27 cellular contexts compared by ENCODE assay signal in genomic region chr1:220841293-220841692, GRCh38. TPM values are rescaled to one million over a fixed set of nuclear protein-coding genes. Genes with fewer than 3 reads are reported as not detected.
DNase-seq lines count a peak whose midpoint lies in the region; ATAC-seq and TF ChIP-seq lines count a peak whose summit lies in the region.
"Had no signal": no experiment of that assay in that cellular context is flagged by ENCODE, and none has a peak within 500 bp of the region (broad histone marks: within the 10 kb centered on the region; RNA-seq: fewer than 3 reads in every experiment).

No MANE protein-coding gene starts in this region.

- H3K9me3 Mint-ChIP-seq in HFFc6, result no peaks in the 10 kb centered on the region
- H3K9me3 Mint-ChIP-seq: activated T-cell treated with anti-CD3 and anti-CD28 coated beads, Interleukin-2, amount 50 U/mL, for 24 hours had no signal

- no peak overlapping the region for H3K27ac ChIP-seq in SJCRH30
- no peak overlapping the region for H3K27ac ChIP-seq in substantia nigra (ENCODE audit: low read depth, low read length, poor library complexity, severe bottlenecking)
- H3K27ac ChIP-seq in adrenal gland, result no peak overlapping the region
- H3K27ac ChIP-seq: 22Rv1; BLaER1 treated with 17β-estradiol and CSF1 and Interleukin-3, amounts not matched to agents 10 nM and 100 nM; suprapubic skin; uterus had no signal

- no peak overlapping the region for H3K4me3 Mint-ChIP-seq in HFFc6
- H3K4me3 Mint-ChIP-seq: activated T-cell treated with anti-CD3 and anti-CD28 coated beads, Interleukin-2, amount 50 U/mL, for 24 hours; memory B cell; naive thymus-derived CD4-positive, alpha-beta T cell had no signal

- H3K27me3 ChIP-seq in SJCRH30, result no peaks in the 10 kb centered on the region
- H3K27me3 ChIP-seq in adrenal gland, result no peaks in the 10 kb centered on the region
- H3K27me3 ChIP-seq: BLaER1 treated with 17β-estradiol and CSF1 and Interleukin-3, amounts not matched to agents 10 nM and 100 nM; suprapubic skin; uterus had no signal

- TF ChIP-seq CTCF in HFFc6 (IDR thresholded peaks at IDR 0.05) (peak; percentile 30; the same call in 1 of the 2 replicates), adrenal gland (IDR thresholded peaks at IDR 0.05) (no peak)

- peak; percentile 82 for ATAC-seq in left lobe of liver
- ATAC-seq: naive thymus-derived CD4-positive, alpha-beta T cell; right cardiac atrium had no signal

- DNase-seq in DMS 273 (lab: John Stamatoyannopoulos, UW; ENCODE audit: unreplicated experiment) (peak; percentile 37), DMS 273 treated with DMSO at 0.1 percent for 48 hours (lab: John Stamatoyannopoulos, UW) (no peak), HFFc6 (no peak), SJCRH30 (peak; percentile 20 to 44), left lobe of liver (ENCODE audit: low spot score) (no peak), substantia nigra (lab: John Stamatoyannopoulos, UW) (no peak), adrenal gland (no peak)
- DNase-seq in stimulated activated CD4-positive, alpha-beta T cell treated with anti-CD3 and anti-CD28 coated beads, Interleukin-2, amount 100 ng/mL, for 48 hours, result no peak
- DNase-seq: activated naive CD4-positive, alpha-beta T cell treated with Interleukin-2 at 50 U/mL for 16 hours; activated T-cell treated with anti-CD3 and anti-CD28 coated beads, Interleukin-2, amount 50 U/mL, for 24 hours; anterior cingulate cortex; Calu3; GF-D8; hypothalamus; islet precursor cell; naive thymus-derived CD4-positive, alpha-beta T cell; NCI-H1105; NCI-H2081 treated with DMSO at 0.1 percent for 48 hours; NCI-H526; right cardiac atrium; SK-N-SH; uterus had no signal

- H3K4me1 ChIP-seq in SJCRH30 (peaks cover 13% of the 10 kb centered on the region; the same call in 1 of the 2 replicates), adrenal gland (replicated peaks in 1 of 2) (no peaks in the 10 kb centered on the region)
- H3K4me1 ChIP-seq: suprapubic skin had no signal

- TF ChIP-seq POLR2A in adrenal gland (IDR thresholded peaks at IDR 0.05), result no peak

- H3K36me3 ChIP-seq in SJCRH30, result no peaks in the 10 kb centered on the region
- no peaks in the 10 kb centered on the region for H3K36me3 ChIP-seq in adrenal gland (replicated peaks in 1 of 2)
- H3K36me3 ChIP-seq: BLaER1 treated with 17β-estradiol and CSF1 and Interleukin-3, amounts not matched to agents 10 nM and 100 nM; suprapubic skin; uterus had no signal

- H3K27ac Mint-ChIP-seq in HFFc6, result no peak overlapping the region
- H3K27ac Mint-ChIP-seq: activated T-cell treated with anti-CD3 and anti-CD28 coated beads, Interleukin-2, amount 50 U/mL, for 24 hours; memory B cell; naive thymus-derived CD4-positive, alpha-beta T cell had no signal

- intact Hi-C loops in adrenal gland (cut with DNase I), result no loop called here

- no peaks in the 10 kb centered on the region for H3K9me3 ChIP-seq in SJCRH30 (replicated peaks)
- no peaks in the 10 kb centered on the region for H3K9me3 ChIP-seq in adrenal gland (replicated peaks in 1 of 3)
- H3K9me3 ChIP-seq: BLaER1 treated with 17β-estradiol and CSF1 and Interleukin-3, amounts not matched to agents 10 nM and 100 nM; SK-N-SH; suprapubic skin; uterus had no signal

- H3K4me1 Mint-ChIP-seq in HFFc6 (ENCODE audit: low read depth), result peaks cover 21% of the 10 kb centered on the region
- H3K4me1 Mint-ChIP-seq: memory B cell; naive thymus-derived CD4-positive, alpha-beta T cell had no signal

- H3K27me3 Mint-ChIP-seq in HFFc6 (ENCODE audit: insufficient read depth), result peaks cover 9% of the 10 kb centered on the region

- H3K4me3 ChIP-seq in SJCRH30 (no peak overlapping the region), adrenal gland (no peak overlapping the region)
- H3K4me3 ChIP-seq: BLaER1 treated with 17β-estradiol and CSF1 and Interleukin-3, amounts not matched to agents 10 nM and 100 nM; suprapubic skin; uterus had no signal

- no peaks in the 10 kb centered on the region; the same call in 1 of the 2 replicates for H3K36me3 Mint-ChIP-seq in HFFc6 (ENCODE audit: low read depth)
- H3K36me3 Mint-ChIP-seq: memory B cell had no signal

RNA-seq across cellular contexts. Expression of gene HLX, which starts 38.0 kb away (rescaled TPM):
- 10 to 100 TPM in 5 of 6 experiments, 1 to 10 TPM in 1; 9.9 to 14.3 (median 11.3) TPM for total RNA-seq in HFFc6 (2021; fragmentation: NEBNext Ultra II Directional; extraction: Animal tissue kit (Norgen Biotek cat#: 25700))
- 15.4 and 17.0 TPM in 2 replicates for total RNA-seq in SJCRH30 (2014; rRNA removed; shearing (Covaris generic))
- total RNA-seq in left lobe of liver, result 11.0 TPM
- total RNA-seq in adrenal gland, result 10 to 100 TPM in 2 of 8 donors, 1 to 10 TPM in 6; 4.5 to 13.8 (median 7.0) TPM
- 1 to 10 TPM in 2 of 3 donors, under 1 TPM in 1; 0.81 to 9.6 (median 8.1) TPM for polyA plus RNA-seq in adrenal gland
- total RNA-seq: OCI-LY7 had no signal
- polyA plus RNA-seq: naive thymus-derived CD4-positive, alpha-beta T cell had no signal

RNA-seq across cellular contexts. Expression of gene MTARC1, which starts 54.6 kb away (rescaled TPM):
- total RNA-seq in HFFc6 (2021; fragmentation: NEBNext Ultra II Directional; extraction: Animal tissue kit (Norgen Biotek cat#: 25700)), result 1 to 10 TPM; 1.1 to 1.9 (median 1.7) TPM
- total RNA-seq in SJCRH30 (2014; rRNA removed; shearing (Covaris generic)), result 1.5 and 1.6 TPM in 2 replicates
- total RNA-seq in left lobe of liver (77.4 TPM), adrenal gland (10 to 100 TPM in 2 of 8 donors, 1 to 10 TPM in 6; 5.3 to 16.5 (median 8.7) TPM)
- polyA plus RNA-seq in adrenal gland, result 10 to 100 TPM; 10.6 to 26.1 (median 12.7) TPM
- total RNA-seq: OCI-LY7 had no signal
- polyA plus RNA-seq: naive thymus-derived CD4-positive, alpha-beta T cell had no signal

Comparison
In these comparisons a context has a peak if more than half of its experiments do, and no peak if none do; other contexts are left out.
1. DNase-seq: peak in DMS 273 (single experiment) and SJCRH30 (2 of 2); none in DMS 273 treated with DMSO at 0.1 percent for 48 hours (single experiment), HFFc6 (single experiment), left lobe of liver (single experiment), substantia nigra (0 of 49), stimulated activated CD4-positive, alpha-beta T cell treated with anti-CD3 and anti-CD28 coated beads, Interleukin-2, amount 100 ng/mL, for 48 hours (0 of 2) and adrenal gland (0 of 7).